Comparison of ENCODE assay signal across 29 cellular contexts in the genomic region with DNA sequence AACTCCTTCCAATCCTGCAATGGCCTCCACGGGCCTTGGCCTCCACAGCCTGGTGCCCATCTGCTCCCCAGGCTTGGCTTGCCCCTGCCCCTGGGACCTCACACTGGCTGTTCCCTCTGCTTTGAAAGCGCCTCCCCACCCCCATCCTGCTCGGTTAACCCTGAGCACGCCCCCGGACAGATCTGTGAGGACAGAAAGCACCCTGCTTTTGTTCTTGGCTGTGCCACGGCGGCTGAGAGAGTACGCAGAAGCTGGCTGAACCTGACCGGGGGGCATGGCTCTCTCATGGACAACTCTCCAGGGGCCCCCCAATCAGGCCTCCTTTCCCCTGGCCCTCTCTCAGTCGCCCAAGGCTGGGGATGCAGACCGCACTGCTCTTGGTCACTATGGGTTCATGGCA. TPM values are rescaled to one million over a fixed set of nuclear protein-coding genes. Genes with fewer than 3 reads are reported as not detected.
"Had no signal": no experiment of that assay in that cellular context is flagged by ENCODE, and none has a peak within 500 bp of the region (broad histone marks: within the 10 kb centered on the region; RNA-seq: fewer than 3 reads in every experiment).

No MANE protein-coding gene starts in this region.

- H3K4me1 ChIP-seq: transverse colon had no signal

- H3K9me3 Mint-ChIP-seq: effector memory CD8-positive, alpha-beta T cell; immature natural killer cell; T-helper 2 cell treated with Interferon-gamma antibody and Interleukin-4, amounts not matched to agents 5 μg/mL and 100 μg/mL, for 36 hours had no signal

- H3K27ac ChIP-seq: cardiac muscle cell, esophagus muscularis mucosa, foreskin keratinocyte, heart left ventricle, skin epidermis, testis, transverse colon had no signal

- H3K4me3 Mint-ChIP-seq: activated CD4-positive, alpha-beta T cell treated with anti-CD3 and anti-CD28 coated beads for 36 hours; activated CD8-positive, alpha-beta memory T cell treated with anti-CD3 and anti-CD28 coated beads, Interleukin-2, amount 10 ng/mL, durations not matched to agents 7 days and 5 days; activated CD8-positive, alpha-beta T cell treated with anti-CD3 and anti-CD28 coated beads, Interleukin-2, amount 10 ng/mL, durations not matched to agents 7 days and 5 days; activated naive CD8-positive, alpha-beta T cell; effector memory CD8-positive, alpha-beta T cell; immature natural killer cell; naive thymus-derived CD4-positive, alpha-beta T cell; T-helper 2 cell treated with Interferon-gamma antibody and Interleukin-4, amounts not matched to agents 5 μg/mL and 100 μg/mL, for 36 hours had no signal

- DNase-seq: activated CD4-positive, alpha-beta T cell treated with anti-CD3 and anti-CD28 coated beads for 36 hours; activated CD4-positive, CD25-positive, alpha-beta regulatory T cell; activated CD8-positive, alpha-beta memory T cell treated with anti-CD3 and anti-CD28 coated beads, Interleukin-2, amount 10 ng/mL, durations not matched to agents 7 days and 5 days; activated CD8-positive, alpha-beta T cell treated with anti-CD3 and anti-CD28 coated beads, Interleukin-2, amount 10 ng/mL, durations not matched to agents 7 days and 5 days; activated naive CD4-positive, alpha-beta T cell treated with Interleukin-2 at 50 U/mL for 16 hours; activated T-cell treated with anti-CD3 and anti-CD28 coated beads, Interleukin-2, amount 50 U/mL, for 48 hours; cortex of kidney; effector memory CD8-positive, alpha-beta T cell; foreskin keratinocyte; heart left ventricle; immature natural killer cell; kidney; left colon; midbrain; naive thymus-derived CD4-positive, alpha-beta T cell; stimulated activated CD4-positive, alpha-beta T cell treated with anti-CD3 and anti-CD28 coated beads, Interleukin-1b, Interleukin-23, amount 100 ng/mL, for 48 hours; stimulated activated CD4-positive, alpha-beta T cell treated with anti-CD3 and anti-CD28 coated beads, Interleukin-4, amount 100 ng/mL, for 4 hours; stimulated activated CD8-positive, alpha-beta memory T cell treated with anti-CD3 and anti-CD28 coated beads, Interleukin-4, amount 100 ng/mL, for 48 hours; stimulated activated naive CD4-positive, alpha-beta T cell treated with Interleukin-2 at 50 U/mL for 16 hours; T-helper 1 cell; testis; transverse colon had no signal

- H3K4me1 Mint-ChIP-seq: activated CD4-positive, alpha-beta T cell treated with anti-CD3 and anti-CD28 coated beads for 36 hours; activated CD8-positive, alpha-beta memory T cell treated with anti-CD3 and anti-CD28 coated beads, Interleukin-2, amount 10 ng/mL, durations not matched to agents 7 days and 5 days; immature natural killer cell had no signal

- H3K27ac Mint-ChIP-seq: activated CD4-positive, alpha-beta T cell treated with anti-CD3 and anti-CD28 coated beads for 36 hours; activated CD8-positive, alpha-beta memory T cell treated with anti-CD3 and anti-CD28 coated beads, Interleukin-2, amount 10 ng/mL, durations not matched to agents 7 days and 5 days; activated CD8-positive, alpha-beta T cell treated with anti-CD3 and anti-CD28 coated beads, Interleukin-2, amount 10 ng/mL, durations not matched to agents 7 days and 5 days; activated naive CD8-positive, alpha-beta T cell; T-helper 2 cell treated with Interferon-gamma antibody and Interleukin-4, amounts not matched to agents 5 μg/mL and 100 μg/mL, for 36 hours had no signal

- ATAC-seq: activated CD4-positive, alpha-beta T cell treated with anti-CD3 and anti-CD28 coated beads for 36 hours; activated CD8-positive, alpha-beta memory T cell treated with anti-CD3 and anti-CD28 coated beads, Interleukin-2, amount 10 ng/mL, durations not matched to agents 7 days and 5 days; activated CD8-positive, alpha-beta T cell treated with anti-CD3 and anti-CD28 coated beads, Interleukin-2, amount 10 ng/mL, durations not matched to agents 7 days and 5 days; effector memory CD8-positive, alpha-beta T cell; foreskin keratinocyte; heart left ventricle; left colon; naive thymus-derived CD4-positive, alpha-beta T cell had no signal

- H3K4me3 ChIP-seq: cardiac muscle cell, esophagus muscularis mucosa, heart left ventricle, right lobe of liver, skin epidermis, testis, transverse colon had no signal

- H3K9me3 ChIP-seq: esophagus muscularis mucosa, heart left ventricle, right lobe of liver, testis, transverse colon had no signal

- H3K27me3 ChIP-seq: cardiac muscle cell, esophagus muscularis mucosa, foreskin keratinocyte, heart left ventricle, right lobe of liver, testis, transverse colon had no signal

- H3K27me3 Mint-ChIP-seq: activated CD4-positive, alpha-beta T cell treated with anti-CD3 and anti-CD28 coated beads for 36 hours; activated CD8-positive, alpha-beta memory T cell treated with anti-CD3 and anti-CD28 coated beads, Interleukin-2, amount 10 ng/mL, durations not matched to agents 7 days and 5 days; activated naive CD8-positive, alpha-beta T cell; effector memory CD8-positive, alpha-beta T cell; naive thymus-derived CD4-positive, alpha-beta T cell had no signal

RNA-seq across cellular contexts. Expression of gene RASL10A, which starts 20.2 kb away (rescaled TPM):
- total RNA-seq: foreskin keratinocyte, osteocyte had no signal
- polyA plus RNA-seq: foreskin keratinocyte; immature natural killer cell; naive thymus-derived CD4-positive, alpha-beta T cell had no signal
